Comparison of ENCODE assay signal across 33 cellular contexts in genomic region chr11:114746013-114746412, GRCh38.
A peak's percentile ranks its signal among the peaks of the same experiment; 100 is the strongest.
DNase-seq lines count a peak whose midpoint lies in the region; ATAC-seq and TF ChIP-seq lines count a peak whose summit lies in the region.
"Had no signal": no experiment of that assay in that cellular context is flagged by ENCODE, and none has a peak within 500 bp of the region (broad histone marks: within the 10 kb centered on the region; RNA-seq: fewer than 3 reads in every experiment).

No MANE protein-coding gene starts in this region.

- H3K18ac ChIP-seq in mesenchymal stem cell (ENCODE audit: low read depth in 1 of 2, low read length in 2 of 2) = no peak overlapping the region

- no peak for DNase-seq in left colon
- DNase-seq in psoas muscle = no peak
- DNase-seq in gastrocnemius medialis = no peak
- DNase-seq in tibial artery = no peak
- DNase-seq in mesenchymal stem cell = no peak
- DNase-seq in activated CD4-positive, alpha-beta T cell treated with anti-CD3 and anti-CD28 coated beads for 48 hours = no peak
- no peak for DNase-seq in UCSD-AML1 (lab: John Stamatoyannopoulos, UW; ENCODE audit: unreplicated experiment)
- DNase-seq: 8988T; ACHN; AML-193; BE2C; C1 segment of cervical spinal cord; Caco-2; Calu3; CD4-positive, alpha-beta memory T cell; CD4-positive, alpha-beta T cell; CD4-positive, CD25-positive, alpha-beta regulatory T cell; CD8-positive, alpha-beta memory T cell; CD8-positive, alpha-beta T cell; COR-L47; DMS 273 treated with DMSO at 0.1 percent for 48 hours; DMS153; DMS53; DMS79; DMS79 treated with DMSO at 0.1 percent for 48 hours; DND-41; EL had no signal

- peaks cover 0 to 1% (median 0%) of the 10 kb centered on the region in 3 donors for H3K27me3 ChIP-seq in psoas muscle (ENCODE audit: insufficient read depth in 3 of 3, low read length in 2 of 3)
- no peaks in the 10 kb centered on the region for H3K27me3 ChIP-seq in gastrocnemius medialis
- H3K27me3 ChIP-seq in tibial artery = no peaks in the 10 kb centered on the region
- H3K27me3 ChIP-seq in mesenchymal stem cell (ENCODE audit: control insufficient read depth in 1 of 2, insufficient read depth in 1 of 2, low read length in 2 of 2) = peaks cover 0 to 4% of the 10 kb centered on the region in 2 experiments
- H3K27me3 ChIP-seq: BLaER1; BLaER1 treated with 17β-estradiol and CSF1 and Interleukin-3, amounts not matched to agents 10 nM and 100 nM had no signal

- H3K27ac ChIP-seq in psoas muscle (peak overlapping the region; percentile 56), gastrocnemius medialis (peak overlapping the region in 3 of 4 donors; percentile 17 to 58 (median 28)), tibial artery (peak overlapping the region; percentile 0 to 42), mesenchymal stem cell (ENCODE audit: low read length, poor library complexity, severe bottlenecking) (no peak overlapping the region)
- H3K27ac ChIP-seq: 22Rv1; A549; BLaER1; BLaER1 treated with 17β-estradiol and CSF1 and Interleukin-3, amounts not matched to agents 10 nM and 100 nM; C4-2B had no signal

- no peak overlapping the region for H2BK15ac ChIP-seq in mesenchymal stem cell (ENCODE audit: low read depth, poor library complexity, severe bottlenecking)

- no peak overlapping the region for H4K8ac ChIP-seq in mesenchymal stem cell (ENCODE audit: low read length)

- H4K91ac ChIP-seq in mesenchymal stem cell (ENCODE audit: low read length) = no peak overlapping the region

- peaks cover 18% of the 10 kb centered on the region for H3K4me1 ChIP-seq in psoas muscle
- H3K4me1 ChIP-seq in gastrocnemius medialis = peaks cover 0 to 18% of the 10 kb centered on the region in 2 donors
- H3K4me1 ChIP-seq in tibial artery = peaks cover 0 to 17% (median 0%) of the 10 kb centered on the region in 4 donors
- no peaks in the 10 kb centered on the region for H3K4me1 ChIP-seq in mesenchymal stem cell (ENCODE audit: control insufficient read depth, insufficient read depth, low read depth, low read length)
- H3K4me1 ChIP-seq: A549; BE2C; BLaER1; BLaER1 treated with 17β-estradiol and CSF1 and Interleukin-3, amounts not matched to agents 10 nM and 100 nM; Caco-2 had no signal

- H3K4ac ChIP-seq in mesenchymal stem cell (ENCODE audit: low read depth in 1 of 2, low read length in 2 of 2) = no peak overlapping the region

- no peak overlapping the region for H3K4me3 ChIP-seq in psoas muscle
- H3K4me3 ChIP-seq in gastrocnemius medialis = no peak overlapping the region
- no peak overlapping the region for H3K4me3 ChIP-seq in tibial artery
- H3K4me3 ChIP-seq in mesenchymal stem cell (ENCODE audit: insufficient read depth in 1 of 2, low read depth in 1 of 2, low read length in 2 of 2) = no peak overlapping the region
- H3K4me3 ChIP-seq: A549; BLaER1; BLaER1 treated with 17β-estradiol and CSF1 and Interleukin-3, amounts not matched to agents 10 nM and 100 nM had no signal

- H3K4me2 ChIP-seq in mesenchymal stem cell (ENCODE audit: low read length, poor library complexity, severe bottlenecking) = no peak overlapping the region
- H3K4me2 ChIP-seq: A549; BLaER1; BLaER1 treated with 17β-estradiol and CSF1 and Interleukin-3, amounts not matched to agents 10 nM and 100 nM had no signal

- in situ Hi-C loops in gastrocnemius medialis (cut with MboI; ENCODE audit: low sequenced_read_pairs in 4 of 4) = no loop called here

- no peak overlapping the region for H2BK5ac ChIP-seq in mesenchymal stem cell (ENCODE audit: low read depth, low read length, poor library complexity, severe bottlenecking)

- no peaks in the 10 kb centered on the region for H3K36me3 ChIP-seq in psoas muscle (ENCODE audit: insufficient read depth in 1 of 2, low read depth in 1 of 2)
- no peaks in the 10 kb centered on the region for H3K36me3 ChIP-seq in gastrocnemius medialis
- H3K36me3 ChIP-seq in tibial artery = no peaks in the 10 kb centered on the region
- no peaks in the 10 kb centered on the region for H3K36me3 ChIP-seq in mesenchymal stem cell (ENCODE audit: control insufficient read depth in 1 of 2, insufficient read depth in 2 of 2, low read depth in 1 of 2, low read length in 2 of 2)
- H3K36me3 ChIP-seq: BE2C; BLaER1; BLaER1 treated with 17β-estradiol and CSF1 and Interleukin-3, amounts not matched to agents 10 nM and 100 nM had no signal

- H3K79me1 ChIP-seq in mesenchymal stem cell (replicated peaks; ENCODE audit: low read length, poor library complexity, severe bottlenecking) = no peaks in the 10 kb centered on the region

- intact Hi-C loops in left colon (cut with DNase I, micrococcal nuclease) (no loop called here), psoas muscle (cut with DNase I) (no loop called here), gastrocnemius medialis (cut with DNase I; ENCODE audit: low total_unique reads) (no loop called here), tibial artery (cut with DNase I; ENCODE audit: low total_unique reads) (no loop called here)

- no peak overlapping the region for H2AFZ ChIP-seq in mesenchymal stem cell (ENCODE audit: low read depth, low read length)

- 30 to 50% (median 31%) methylated on average over 3 of the region's 3 CpGs for WGBS in psoas muscle, 3 donors
- 94% methylated on average over 2 of the region's 3 CpGs for WGBS in mesenchymal stem cell

- TF ChIP-seq POLR2A in gastrocnemius medialis (IDR thresholded peaks at IDR 0.05) = no peak

- no peak overlapping the region for H3K9ac ChIP-seq in mesenchymal stem cell (ENCODE audit: low read length)
- H3K9ac ChIP-seq: BLaER1; BLaER1 treated with 17β-estradiol and CSF1 and Interleukin-3, amounts not matched to agents 10 nM and 100 nM had no signal

- peak; percentile 40 for ATAC-seq in left colon
- ATAC-seq in psoas muscle = peak in 3 of 4 donors; percentile 36 to 81 (median 68)
- ATAC-seq in gastrocnemius medialis = peak in 1 of 2 donors; percentile 84
- ATAC-seq in HG03460 (IDR thresholded peaks at IDR 0.05; ENCODE audit: unreplicated experiment) = no peak
- ATAC-seq: A549; CD8-positive, alpha-beta T cell had no signal

- H3K14ac ChIP-seq in mesenchymal stem cell (ENCODE audit: low read length in 2 of 2) = no peak overlapping the region

- no peak overlapping the region for H2BK12ac ChIP-seq in mesenchymal stem cell (ENCODE audit: low read length in 2 of 2)

- H2BK120ac ChIP-seq in mesenchymal stem cell (ENCODE audit: low read depth, low read length) = no peak overlapping the region

- no peaks in the 10 kb centered on the region for H3K9me3 ChIP-seq in psoas muscle
- H3K9me3 ChIP-seq in gastrocnemius medialis = no peaks in the 10 kb centered on the region
- peaks cover 0 to 10% (median 0%) of the 10 kb centered on the region in 3 donors for H3K9me3 ChIP-seq in tibial artery
- no peaks in the 10 kb centered on the region for H3K9me3 ChIP-seq in mesenchymal stem cell (ENCODE audit: control insufficient read depth, low read length)
- H3K9me3 ChIP-seq: A549, BE2C, Caco-2 had no signal

- TF ChIP-seq CTCF in psoas muscle (IDR thresholded peaks at IDR 0.05) = no peak
- TF ChIP-seq CTCF in gastrocnemius medialis (IDR thresholded peaks at IDR 0.05 in 4 of 5, conservative IDR thresholded peaks at IDR 0.05 in 1 of 5) = no peak
- no peak for TF ChIP-seq CTCF in tibial artery (IDR thresholded peaks at IDR 0.05)

- no peak overlapping the region for H3K23ac ChIP-seq in mesenchymal stem cell (ENCODE audit: low read length in 2 of 2)

- H2AK5ac ChIP-seq in mesenchymal stem cell (ENCODE audit: low read length, severe bottlenecking) = no peak overlapping the region
